10 cellular contexts compared by ENCODE assay signal in genomic region chr9:88781500-88782391, GRCh38.
DNase-seq lines count a peak whose midpoint lies in the region; ATAC-seq and TF ChIP-seq lines count a peak whose summit lies in the region.
"Had no signal": no experiment of that assay in that cellular context is flagged by ENCODE, and none has a peak within 500 bp of the region (broad histone marks: within the 10 kb centered on the region; RNA-seq: fewer than 3 reads in every experiment).

No MANE protein-coding gene starts in this region.

- H3K4me3 Mint-ChIP-seq in activated naive CD8-positive, alpha-beta T cell treated with anti-CD3 and anti-CD28 coated beads for 36 hours = no peak overlapping the region
- no peak overlapping the region for H3K4me3 Mint-ChIP-seq in T-helper 17 cell

- no peaks in the 10 kb centered on the region for H3K36me3 ChIP-seq in HEK293 (ENCODE audit: control insufficient read depth in 2 of 2, insufficient read depth in 1 of 2, low read length in 2 of 2)
- H3K36me3 ChIP-seq in cardiac muscle cell = no peaks in the 10 kb centered on the region
- H3K36me3 ChIP-seq in sigmoid colon = no peaks in the 10 kb centered on the region

- no peak for TF ChIP-seq EP300 in sigmoid colon (IDR thresholded peaks at IDR 0.05)

- TF ChIP-seq POLR2A in sigmoid colon (IDR thresholded peaks at IDR 0.05) = no peak

- H3K27me3 ChIP-seq in cardiac muscle cell (no peaks in the 10 kb centered on the region), sigmoid colon (no peaks in the 10 kb centered on the region)

- H3K4me1 Mint-ChIP-seq in activated naive CD8-positive, alpha-beta T cell treated with anti-CD3 and anti-CD28 coated beads for 36 hours = peaks cover 3% of the 10 kb centered on the region
- peaks cover 2% of the 10 kb centered on the region for H3K4me1 Mint-ChIP-seq in T-helper 17 cell

- WGBS in sigmoid colon, 2 donors = 68 to 79% methylated on average over 8 of the region's 8 CpGs

- H3K4me3 ChIP-seq in HEK293 (ENCODE audit: low read depth, low read length) (no peak overlapping the region), cardiac muscle cell (no peak overlapping the region), sigmoid colon (no peak overlapping the region)

- H3K4me1 ChIP-seq in HEK293 (ENCODE audit: control insufficient read depth, insufficient read depth, low read length) (0 out of 2 replicates have a peak, but pooled peaks cover 2% of the 10 kb centered on the region), cardiac muscle cell (ENCODE audit: low read depth) (peaks cover 8% of the 10 kb centered on the region), sigmoid colon (peaks cover 0 to 17% (median 7%) of the 10 kb centered on the region in 4 donors)

- POLR2A ChIA-PET in HEK293 (lab: Yijun Ruan, JAX) = no interaction called here

- H3K9me3 Mint-ChIP-seq in activated naive CD8-positive, alpha-beta T cell treated with anti-CD3 and anti-CD28 coated beads for 36 hours = no peaks in the 10 kb centered on the region

- no peak for TF ChIP-seq CTCF in HEK293 (tag by site-specific recombination; IDR thresholded peaks at IDR 0.05)
- peak; percentile 81 for TF ChIP-seq CTCF in cardiac muscle cell (IDR thresholded peaks at IDR 0.05; ENCODE audit: low read depth, low read length)
- no peak for TF ChIP-seq CTCF in sigmoid colon (IDR thresholded peaks at IDR 0.05)

- H3K9me3 ChIP-seq in HEK293 (ENCODE audit: control insufficient read depth, insufficient read depth, low read depth, low read length) = no peaks in the 10 kb centered on the region
- H3K9me3 ChIP-seq in cardiac muscle cell (ENCODE audit: low read depth) = no peaks in the 10 kb centered on the region
- H3K9me3 ChIP-seq in sigmoid colon = no peaks in the 10 kb centered on the region
- H3K9me3 ChIP-seq in T-helper 17 cell (ENCODE audit: control insufficient read depth, low read length, poor library complexity, severe bottlenecking) = no peaks in the 10 kb centered on the region

- CTCF ChIA-PET in HEK293 (lab: Yijun Ruan, JAX) = interaction anchor here (0.5 to 1.9 kb wide), 7 partner anchors 10 to 219 kb away, joined by 3 to 4 read pairs (median 3); no protein-coding TSS in a partner anchor

- DNase-seq in SKM-1 treated with dmso at 0.1 percent for 144 hours (lab: John Stamatoyannopoulos, UW; ENCODE audit: unreplicated experiment) (peak; percentile 41), cardiac muscle cell (ENCODE audit: low read depth in 1 of 2, low spot score in 1 of 2) (peak; percentile 61 to 96), sigmoid colon (no peak), T-helper 17 cell (no peak)
- DNase-seq in activated naive CD8-positive, alpha-beta T cell treated with anti-CD3 and anti-CD28 coated beads for 36 hours = no peak
- DNase-seq: amniotic stem cell, SHP77 had no signal

- no peak for ATAC-seq in HG03460 (IDR thresholded peaks at IDR 0.05; ENCODE audit: unreplicated experiment)
- no peak for ATAC-seq in HG02885 (IDR thresholded peaks at IDR 0.05; ENCODE audit: poor library complexity, unreplicated experiment)
- ATAC-seq in T-helper 17 cell = no peak

- peaks cover 4% of the 10 kb centered on the region for H3K27me3 Mint-ChIP-seq in activated naive CD8-positive, alpha-beta T cell treated with anti-CD3 and anti-CD28 coated beads for 36 hours
- H3K27me3 Mint-ChIP-seq in T-helper 17 cell = peaks cover 51% of the 10 kb centered on the region

- no peak overlapping the region for H3K27ac Mint-ChIP-seq in activated naive CD8-positive, alpha-beta T cell treated with anti-CD3 and anti-CD28 coated beads for 36 hours
- H3K27ac Mint-ChIP-seq in T-helper 17 cell = no peak overlapping the region

- no peaks in the 10 kb centered on the region for H3K36me3 Mint-ChIP-seq in activated naive CD8-positive, alpha-beta T cell treated with anti-CD3 and anti-CD28 coated beads for 36 hours
- no peaks in the 10 kb centered on the region for H3K36me3 Mint-ChIP-seq in T-helper 17 cell (ENCODE audit: low read depth)

- no peak overlapping the region for H3K27ac ChIP-seq in HEK293 (ENCODE audit: extremely low read depth, low read depth, low read length)
- H3K27ac ChIP-seq in cardiac muscle cell = no peak overlapping the region
- peak overlapping the region in 3 of 4 donors; percentile 2 to 27 (median 20) for H3K27ac ChIP-seq in sigmoid colon

- intact Hi-C loops in sigmoid colon (cut with DNase I) = no loop called here

TF ChIP-seq in HEK293, 187 proteins besides CTCF, POLR2A, EP300 and RAD21:
- TF ChIP-seq ZNF157 (tag by site-specific recombination; IDR thresholded peaks at IDR 0.05) (no peak), ZIC2 (tag by site-specific recombination; IDR thresholded peaks at IDR 0.05) (0 out of 2 replicates have a peak, but pooled peaks have one; percentile 20), PRDM10 (tag by site-specific recombination; IDR thresholded peaks at IDR 0.05) (peak; percentile 40; the same call in 1 of the 2 replicates), TCF7L2 (IDR thresholded peaks at IDR 0.05; ENCODE audit: borderline replicate concordance, low read depth, low read length) (no peak), GLI4 (tag by site-specific recombination; IDR thresholded peaks at IDR 0.05) (no peak), ZNF138 (tag by site-specific recombination; IDR thresholded peaks at IDR 0.05; ENCODE audit: borderline replicate concordance) (no peak)

Comparison
In these comparisons a context has a peak if more than half of its experiments do, and no peak if none do; other contexts are left out.
1. H3K27ac ChIP-seq: peak in sigmoid colon (3 of 4); none in HEK293 (single experiment) and cardiac muscle cell (single experiment).
2. DNase-seq: peak in SKM-1 treated with dmso at 0.1 percent for 144 hours (single experiment) and cardiac muscle cell (2 of 2); none in sigmoid colon (single experiment), activated naive CD8-positive, alpha-beta T cell treated with anti-CD3 and anti-CD28 coated beads for 36 hours (single experiment) and T-helper 17 cell (0 of 3).